ENCODE assay signal across 28 cellular contexts in the genomic region with DNA sequence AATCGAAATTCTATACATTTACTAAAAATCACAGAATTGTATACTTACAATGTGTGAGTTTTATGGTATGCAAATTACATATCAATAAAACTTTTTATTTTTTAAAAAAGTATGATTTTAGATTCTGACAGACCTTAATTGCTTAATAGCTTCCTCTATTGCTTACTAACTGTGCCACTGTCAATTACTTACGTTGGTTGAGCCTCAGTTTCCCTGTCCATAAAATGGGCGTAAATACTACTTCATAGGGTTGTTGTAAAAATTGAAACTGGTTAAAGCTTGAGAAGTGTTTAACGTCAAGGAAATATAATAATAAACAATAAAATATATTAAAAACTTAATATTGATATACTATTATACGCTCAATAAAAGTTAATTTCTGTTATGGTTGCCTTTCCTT.
"Had no signal": no experiment of that assay in that cellular context is flagged by ENCODE, and none has a peak within 500 bp of the region (broad histone marks: within the 10 kb centered on the region; RNA-seq: fewer than 3 reads in every experiment).

No MANE protein-coding gene starts in this region.

- H3K27ac ChIP-seq: stomach, suprapubic skin, testis, thoracic aorta, thyroid gland, tibial artery, tibial nerve, transverse colon, upper lobe of left lung, upper lobe of right lung, uterus, vagina had no signal

- H3K27ac Mint-ChIP-seq: stimulated activated memory B cell treated with anti-CD40 and anti-IgM and Interleukin-4, amounts not matched to agents 10 μg/mL and 1 μg/mL and 100 μg/mL, for 72 hours; stimulated activated naive B cell treated with anti-CD40 and anti-IgM and Interleukin-4, amounts not matched to agents 10 μg/mL and 1 μg/mL and 100 μg/mL, for 72 hours; stimulated activated naive CD8-positive, alpha-beta T cell treated with anti-CD3 and anti-CD28 coated beads, Interleukin-15, Interleukin-2, amounts not matched to agents 100 ng/mL and 50 ng/mL, for 24 hours; type B pancreatic cell had no signal

- H3K4me1 Mint-ChIP-seq: stimulated activated memory B cell treated with anti-CD40 and anti-IgM and Interleukin-4, amounts not matched to agents 10 μg/mL and 1 μg/mL and 100 μg/mL, for 72 hours; stimulated activated naive B cell treated with anti-CD40 and anti-IgM and Interleukin-4, amounts not matched to agents 10 μg/mL and 1 μg/mL and 100 μg/mL, for 72 hours; stimulated activated naive CD8-positive, alpha-beta T cell treated with anti-CD3 and anti-CD28 coated beads, Interleukin-15, amount 100 ng/mL, for 72 hours had no signal

- H3K4me3 Mint-ChIP-seq: stimulated activated memory B cell treated with anti-CD40 and anti-IgM and Interleukin-4, amounts not matched to agents 10 μg/mL and 1 μg/mL and 100 μg/mL, for 72 hours; stimulated activated naive B cell treated with anti-CD40 and anti-IgM and Interleukin-4, amounts not matched to agents 10 μg/mL and 1 μg/mL and 100 μg/mL, for 72 hours; stimulated activated naive CD8-positive, alpha-beta T cell treated with anti-CD3 and anti-CD28 coated beads, Interleukin-15, amount 100 ng/mL, for 72 hours; stimulated activated naive CD8-positive, alpha-beta T cell treated with anti-CD3 and anti-CD28 coated beads, Interleukin-15, Interleukin-2, amounts not matched to agents 100 ng/mL and 50 ng/mL, for 24 hours; type B pancreatic cell had no signal

- DNase-seq: stimulated activated CD4-positive, alpha-beta T cell treated with anti-CD3 and anti-CD28 coated beads, Interleukin-2, amount 100 ng/mL, for 48 hours; stimulated activated CD4-positive, alpha-beta T cell treated with anti-CD3 and anti-CD28 coated beads, Interleukin-4, amount 100 ng/mL, for 1 hour; stimulated activated CD4-positive, alpha-beta T cell treated with anti-CD3 and anti-CD28 coated beads, Interleukin-4, amount 100 ng/mL, for 24 hours; stimulated activated CD4-positive, alpha-beta T cell treated with anti-CD3 and anti-CD28 coated beads, Interleukin-4, amount 100 ng/mL, for 4 hours; stimulated activated CD8-positive, alpha-beta memory T cell treated with anti-CD3 and anti-CD28 coated beads, Interleukin-4, amount 100 ng/mL, for 48 hours; stimulated activated naive B cell treated with anti-CD40 and anti-IgM and Interleukin-4, amounts not matched to agents 10 μg/mL and 1 μg/mL and 100 μg/mL, for 72 hours; stimulated activated naive CD4-positive, alpha-beta T cell; stimulated activated naive CD4-positive, alpha-beta T cell treated with Interleukin-2 at 50 U/mL for 16 hours; stimulated activated naive CD8-positive, alpha-beta T cell treated with anti-CD3 and anti-CD28 coated beads, Interleukin-15, amount 100 ng/mL, for 72 hours; stimulated activated naive CD8-positive, alpha-beta T cell treated with anti-CD3 and anti-CD28 coated beads, Interleukin-15, Interleukin-2, amounts not matched to agents 100 U/mL and 50 U/mL, for 24 hours; stomach; substantia nigra; testis; thyroid gland; tibial artery; transverse colon; trophoblast cell; upper lobe of left lung; upper lobe of right lung; uterus had no signal

- H3K9me3 ChIP-seq: testis, thyroid gland, upper lobe of right lung, vagina had no signal

- H3K4me3 ChIP-seq: stomach, suprapubic skin, testis, thoracic aorta, thyroid gland, tibial artery, tibial nerve, transverse colon, upper lobe of left lung, upper lobe of right lung, uterus, vagina had no signal

- H3K36me3 ChIP-seq: stomach, suprapubic skin, thoracic aorta, thyroid gland, tibial artery, tibial nerve, transverse colon, upper lobe of left lung, upper lobe of right lung, uterus, vagina had no signal

- FAIRE-seq: urothelium cell line had no signal

- H3K27me3 ChIP-seq: stomach, suprapubic skin, testis, thyroid gland, tibial artery, tibial nerve, transverse colon, upper lobe of left lung, upper lobe of right lung, uterus, vagina had no signal

- H3K36me3 Mint-ChIP-seq: stimulated activated memory B cell treated with anti-CD40 and anti-IgM and Interleukin-4, amounts not matched to agents 10 μg/mL and 1 μg/mL and 100 μg/mL, for 72 hours; stimulated activated naive B cell treated with anti-CD40 and anti-IgM and Interleukin-4, amounts not matched to agents 10 μg/mL and 1 μg/mL and 100 μg/mL, for 72 hours; type B pancreatic cell had no signal

- H3K27me3 Mint-ChIP-seq: stimulated activated memory B cell treated with anti-CD40 and anti-IgM and Interleukin-4, amounts not matched to agents 10 μg/mL and 1 μg/mL and 100 μg/mL, for 72 hours; stimulated activated naive B cell treated with anti-CD40 and anti-IgM and Interleukin-4, amounts not matched to agents 10 μg/mL and 1 μg/mL and 100 μg/mL, for 72 hours; stimulated activated naive CD8-positive, alpha-beta T cell treated with anti-CD3 and anti-CD28 coated beads, Interleukin-15, amount 100 ng/mL, for 72 hours; stimulated activated naive CD8-positive, alpha-beta T cell treated with anti-CD3 and anti-CD28 coated beads, Interleukin-15, Interleukin-2, amounts not matched to agents 100 ng/mL and 50 ng/mL, for 24 hours; type B pancreatic cell had no signal

- ATAC-seq: stimulated activated memory B cell treated with anti-CD40 and anti-IgM and Interleukin-4, amounts not matched to agents 10 μg/mL and 1 μg/mL and 100 μg/mL, for 72 hours; stimulated activated naive B cell treated with anti-CD40 and anti-IgM and Interleukin-4, amounts not matched to agents 10 μg/mL and 1 μg/mL and 100 μg/mL, for 72 hours; stimulated activated naive CD8-positive, alpha-beta T cell treated with anti-CD3 and anti-CD28 coated beads, Interleukin-15, amount 100 ng/mL, for 72 hours; stimulated activated naive CD8-positive, alpha-beta T cell treated with anti-CD3 and anti-CD28 coated beads, Interleukin-15, Interleukin-2, amounts not matched to agents 100 U/mL and 50 U/mL, for 24 hours; upper lobe of right lung had no signal

- H3K4me1 ChIP-seq: stomach, suprapubic skin, testis, tibial nerve, transverse colon, upper lobe of left lung, upper lobe of right lung, uterus, vagina had no signal
